ENCODE assay signal across 1 cellular context in the genomic region with DNA sequence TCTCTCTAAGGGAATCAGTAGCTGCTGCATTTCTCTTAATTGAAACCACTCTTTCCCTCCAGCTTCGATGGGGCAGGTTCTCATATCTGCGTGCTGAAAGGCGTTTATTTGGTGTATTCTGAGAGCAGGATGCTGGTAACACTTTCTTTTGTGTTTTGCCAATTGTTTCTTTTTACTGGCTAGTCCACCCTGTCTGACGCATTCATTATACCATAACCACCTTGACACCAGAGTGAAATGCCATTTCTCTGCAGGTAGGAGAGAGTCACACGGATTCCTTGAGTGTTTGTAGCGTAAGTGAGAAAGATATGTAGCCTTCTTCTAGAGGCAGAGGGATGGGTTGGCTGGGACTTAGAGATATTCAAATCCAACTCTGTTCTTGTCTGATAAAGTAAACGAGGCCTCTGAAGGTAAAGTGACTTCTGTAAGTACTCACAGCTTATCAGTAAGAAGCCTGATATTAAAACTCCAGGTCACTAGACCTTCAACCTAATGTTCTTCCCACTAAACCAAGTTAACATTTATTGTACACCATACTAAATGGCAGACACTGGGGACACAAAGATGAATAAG.
TF ChIP-seq lines count a peak whose summit lies in the region.

No MANE protein-coding gene starts in this region.

TF ChIP-seq in K562, 482 proteins besides CTCF, POLR2A, EP300 and RAD21:
- peak; percentile 47 for TF ChIP-seq CBFA2T2 (conservative IDR thresholded peaks at IDR 0.05)
- no peak for TF ChIP-seq TEAD2 (tag; IDR thresholded peaks at IDR 0.05)
- no peak for TF ChIP-seq YY1 (IDR thresholded peaks at IDR 0.05; ENCODE audit: borderline replicate concordance in 1 of 3, control insufficient read depth in 1 of 3, extremely low read depth in 1 of 3, insufficient read depth in 3 of 3, insufficient read length in 1 of 3, insufficient replicate concordance in 2 of 3, low read depth in 1 of 3, low read length in 2 of 3)
- no peak for TF ChIP-seq GATAD2B (IDR thresholded peaks at IDR 0.05; ENCODE audit: borderline replicate concordance)
- TF ChIP-seq HBP1 (CRISPR knock-in tag; IDR thresholded peaks at IDR 0.05), result no peak
- peak; percentile 56 for TF ChIP-seq CBFA2T3 (IDR thresholded peaks at IDR 0.05)
- TF ChIP-seq TAL1 (IDR thresholded peaks at IDR 0.05), result peak; percentile 63
- no peak for TF ChIP-seq DNMT1 (IDR thresholded peaks at IDR 0.05)
- TF ChIP-seq NFE2L1 (tag; IDR thresholded peaks at IDR 0.05; ENCODE audit: borderline replicate concordance, low read depth), result no peak
- TF ChIP-seq FOSL1 (tag; conservative IDR thresholded peaks at IDR 0.05), result 0 out of 2 replicates have a peak, but pooled peaks have one; percentile 27
- TF ChIP-seq WHSC1 (IDR thresholded peaks at IDR 0.05; ENCODE audit: low read length), result no peak
- no peak for TF ChIP-seq SRSF3 (IDR thresholded peaks at IDR 0.05; ENCODE audit: insufficient read depth, low read length)
- TF ChIP-seq ARID1B (IDR thresholded peaks at IDR 0.05), result peak; percentile 48; the same call in 1 of the 2 replicates
- TF ChIP-seq MYNN (IDR thresholded peaks at IDR 0.05), result no peak
- no peak for TF ChIP-seq MYNN (CRISPR knock-in tag; IDR thresholded peaks at IDR 0.05)
- TF ChIP-seq RAD51 (IDR thresholded peaks at IDR 0.05; ENCODE audit: borderline replicate concordance, low read depth), result no peak
- TF ChIP-seq MXI1 (IDR thresholded peaks at IDR 0.05; ENCODE audit: low read depth, low read length), result no peak
- TF ChIP-seq ZNF174 (CRISPR knock-in tag; IDR thresholded peaks at IDR 0.05), result no peak
- TF ChIP-seq TCF3 (CRISPR knock-in tag; IDR thresholded peaks at IDR 0.05), result peak; percentile 81
